Comparison of ENCODE assay signal across 21 cellular contexts in the genomic region with DNA sequence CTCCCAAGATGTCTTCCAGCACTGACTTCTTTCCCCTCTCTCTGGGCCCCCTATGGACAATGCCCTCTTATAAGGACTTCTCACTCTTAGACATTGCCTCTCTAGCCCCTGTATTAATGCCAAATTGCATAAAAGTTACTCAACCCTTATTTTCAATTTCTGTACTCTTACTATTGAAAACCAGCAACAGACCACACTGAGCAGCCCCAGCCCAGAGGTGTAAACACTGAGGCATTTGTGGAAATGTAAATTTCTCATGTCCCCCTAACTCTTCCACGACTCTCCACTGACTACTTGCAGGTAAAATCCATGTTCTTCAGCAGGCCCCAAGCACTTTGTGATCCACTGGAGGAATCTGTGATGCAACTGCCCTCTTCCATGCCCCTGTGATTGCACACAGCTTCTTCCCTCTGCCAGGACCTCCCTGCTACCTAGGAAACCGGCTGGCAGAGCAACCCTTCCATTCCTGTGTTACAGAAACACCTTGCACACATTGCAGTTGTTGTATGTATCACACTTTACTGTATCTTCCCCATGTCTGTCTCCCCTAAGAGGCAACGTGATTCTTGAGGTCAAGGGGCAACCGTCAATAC. TPM values are rescaled to one million over a fixed set of nuclear protein-coding genes. Genes with fewer than 3 reads are reported as not detected.
DNase-seq lines count a peak whose midpoint lies in the region; ATAC-seq, FAIRE-seq and TF ChIP-seq lines count a peak whose summit lies in the region.
"Had no signal": no experiment of that assay in that cellular context is flagged by ENCODE, and none has a peak within 500 bp of the region (broad histone marks: within the 10 kb centered on the region; RNA-seq: fewer than 3 reads in every experiment).

No MANE protein-coding gene starts in this region.

- no peak overlapping the region for H3K27ac ChIP-seq in H9 (ENCODE audit: insufficient read length, low read depth, low read length)
- no peak overlapping the region for H3K27ac ChIP-seq in astrocyte (ENCODE audit: low read depth, low read length)
- peak overlapping the region; percentile 96 for H3K27ac ChIP-seq in keratinocyte (ENCODE audit: control insufficient read depth, insufficient read depth, low read length)
- H3K27ac ChIP-seq: tibial nerve had no signal

- peaks cover 24 to 26% of the 10 kb centered on the region in 2 experiments for H3K4me1 Mint-ChIP-seq in H9
- H3K4me1 Mint-ChIP-seq in astrocyte (ENCODE audit: low read depth, unreplicated experiment): peaks cover 25% of the 10 kb centered on the region
- H3K4me1 Mint-ChIP-seq in T-cell: peaks cover 38 to 43% (median 39%) of the 10 kb centered on the region in 3 donors

- peaks cover 72% of the 10 kb centered on the region for H3K79me2 ChIP-seq in H9 (ENCODE audit: insufficient read depth, low read length)
- peaks cover 91% of the 10 kb centered on the region for H3K79me2 ChIP-seq in astrocyte (ENCODE audit: insufficient read depth, low read length)
- H3K79me2 ChIP-seq in keratinocyte (ENCODE audit: control insufficient read depth, insufficient read depth, low read length): peaks cover 79% of the 10 kb centered on the region

- dilution Hi-C loops in keratinocyte (cut with MboI; ENCODE audit: extremely low pct_ligation_motif_present, low sequenced_read_pairs): no loop called here

- H2BK15ac ChIP-seq in H9 (ENCODE audit: low read depth, low read length): no peak overlapping the region

- no peak overlapping the region for H2BK20ac ChIP-seq in H9 (ENCODE audit: low read depth, low read length, poor library complexity, severe bottlenecking)

- H2BK120ac ChIP-seq in H9 (ENCODE audit: low read depth, low read length, poor library complexity, severe bottlenecking): no peak overlapping the region

- no peak overlapping the region for H3T11ph ChIP-seq in H9 (ENCODE audit: low read length)

- H3K27me3 Mint-ChIP-seq in H9 (ENCODE audit: low read depth) (no peaks in the 10 kb centered on the region), astrocyte (ENCODE audit: low read depth, unreplicated experiment) (no peaks in the 10 kb centered on the region), T-cell (peaks cover 0 to 1% of the 10 kb centered on the region in 2 donors)
- H3K27me3 Mint-ChIP-seq: activated naive CD8-positive, alpha-beta T cell treated with anti-CD3 and anti-CD28 coated beads, Interleukin-2, amount 10 ng/mL, durations not matched to agents 7 days and 5 days; central memory CD8-positive, alpha-beta T cell; progenitor cell of endocrine pancreas had no signal

- H3K4me3 ChIP-seq in astrocyte (ENCODE audit: insufficient read depth, low read depth, low read length): no peak overlapping the region
- no peak overlapping the region for H3K4me3 ChIP-seq in keratinocyte (ENCODE audit: control insufficient read depth in 2 of 3, extremely low read depth in 1 of 3, insufficient read depth in 2 of 3, low read depth in 1 of 3, low read length in 3 of 3)
- H3K4me3 ChIP-seq: tibial nerve had no signal

- H2AK5ac ChIP-seq in H9 (ENCODE audit: insufficient read length, low read length): no peak overlapping the region

- H3K23me2 ChIP-seq in H9 (ENCODE audit: insufficient read length, low read depth, low read length, poor library complexity, severe bottlenecking): peaks cover 5% of the 10 kb centered on the region

- peaks cover 2 to 9% (median 7%) of the 10 kb centered on the region in 3 experiments for H3K36me3 Mint-ChIP-seq in H9 (ENCODE audit: insufficient read depth in 1 of 3, low read depth in 3 of 3)
- peaks cover 6% of the 10 kb centered on the region for H3K36me3 Mint-ChIP-seq in astrocyte (ENCODE audit: low read depth, unreplicated experiment)
- H3K36me3 Mint-ChIP-seq in T-cell: peaks cover 9% of the 10 kb centered on the region

- CTCF ChIA-PET in T-cell (lab: Charles Lee): interaction anchor here (0.7 kb wide), 2 partner anchors 246 to 1460 kb away, joined by 3 to 6 read pairs; no protein-coding TSS in a partner anchor

- H3K9me3 Mint-ChIP-seq in H9 (no peaks in the 10 kb centered on the region; a peak in 1 of 5 replicates), astrocyte (ENCODE audit: unreplicated experiment) (peaks cover 2% of the 10 kb centered on the region), T-cell (peaks cover 0 to 4% (median 3%) of the 10 kb centered on the region in 3 donors)
- H3K9me3 Mint-ChIP-seq: activated naive CD8-positive, alpha-beta T cell treated with anti-CD3 and anti-CD28 coated beads, Interleukin-2, amount 10 ng/mL, durations not matched to agents 7 days and 5 days; central memory CD8-positive, alpha-beta T cell had no signal

- no peak overlapping the region for H3K4ac ChIP-seq in H9 (ENCODE audit: low read depth, low read length)

- ATAC-seq in T-cell (replicated peaks in 1 of 4): no peak

- H3K18ac ChIP-seq in H9 (ENCODE audit: insufficient read length, low read depth, low read length): no peak overlapping the region

- H3K4me2 ChIP-seq in H9 (ENCODE audit: insufficient read depth, insufficient read length, low read length) (peak overlapping the region; percentile 28), astrocyte (ENCODE audit: low read length) (peak overlapping the region; percentile 84), keratinocyte (ENCODE audit: control insufficient read depth, extremely low read depth, insufficient read depth, low read depth, low read length) (peak overlapping the region; percentile 97)

- H3K9me1 ChIP-seq in keratinocyte (ENCODE audit: control insufficient read depth, extremely low read depth, insufficient read depth, low read length): peaks cover 3% of the 10 kb centered on the region

- H3K27ac Mint-ChIP-seq in H9 (no peak overlapping the region), astrocyte (ENCODE audit: unreplicated experiment) (no peak overlapping the region), T-cell (no peak overlapping the region)
- H3K27ac Mint-ChIP-seq: activated naive CD8-positive, alpha-beta T cell treated with anti-CD3 and anti-CD28 coated beads, Interleukin-2, amount 10 ng/mL, durations not matched to agents 7 days and 5 days; progenitor cell of endocrine pancreas had no signal

- no peak for TF ChIP-seq CTCF in H9 (conservative IDR thresholded peaks at IDR 0.05)
- no peak for TF ChIP-seq CTCF in astrocyte (IDR thresholded peaks at IDR 0.05; ENCODE audit: insufficient read depth, low read depth, low read length)
- no peak for TF ChIP-seq CTCF in keratinocyte (optimal IDR thresholded peaks at IDR 0.05 in 1 of 3, IDR thresholded peaks at IDR 0.05 in 1 of 3, conservative IDR thresholded peaks at IDR 0.05 in 1 of 3; ENCODE audit: extremely low read depth in 1 of 3, insufficient read depth in 2 of 3, low read length in 3 of 3)

- DNase-seq in H9 (no peak), astrocyte (ENCODE audit: low read depth) (no peak), keratinocyte (ENCODE audit: low read depth, low spot score) (no peak), T-cell (no peak), DMS 273 (lab: John Stamatoyannopoulos, UW; ENCODE audit: unreplicated experiment) (no peak), NCI-H1092 (lab: John Stamatoyannopoulos, UW) (no peak), NCI-H1436 (lab: John Stamatoyannopoulos, UW) (no peak)
- DNase-seq in stimulated activated CD8-positive, alpha-beta memory T cell treated with anti-CD3 and anti-CD28 coated beads, Interleukin-4, amount 100 ng/mL, for 48 hours: peak; percentile 31
- DNase-seq: activated CD4-positive, CD25-positive, alpha-beta regulatory T cell; activated naive CD8-positive, alpha-beta T cell treated with anti-CD3 and anti-CD28 coated beads, Interleukin-2, amount 10 ng/mL, durations not matched to agents 7 days and 5 days; AML-193; glutamatergic neuron; kidney; NCI-H2029; NCI-H524; T-helper 1 cell had no signal

- H3K4me3 Mint-ChIP-seq in H9: no peak overlapping the region
- H3K4me3 Mint-ChIP-seq in astrocyte (ENCODE audit: unreplicated experiment): no peak overlapping the region
- H3K4me3 Mint-ChIP-seq in T-cell: no peak overlapping the region
- H3K4me3 Mint-ChIP-seq: activated naive CD8-positive, alpha-beta T cell treated with anti-CD3 and anti-CD28 coated beads, Interleukin-2, amount 10 ng/mL, durations not matched to agents 7 days and 5 days; central memory CD8-positive, alpha-beta T cell had no signal

- H2AFZ ChIP-seq in H9 (ENCODE audit: low read length) (no peak overlapping the region), astrocyte (ENCODE audit: low read depth, low read length) (no peak overlapping the region), keratinocyte (ENCODE audit: control insufficient read depth, low read length) (no peak overlapping the region)

- POLR2A ChIA-PET in T-cell (lab: Charles Lee): interaction anchor here in 1 of 2 donors (0.7 kb wide), 1 partner anchor 20 kb away, joined by 4 read pairs; no protein-coding TSS in a partner anchor

- no peak overlapping the region for H2BK5ac ChIP-seq in H9 (ENCODE audit: insufficient read length, low read length)

- H3K9me3 ChIP-seq in H9 (ENCODE audit: control insufficient read depth, low read depth, low read length) (no peaks in the 10 kb centered on the region), astrocyte (ENCODE audit: insufficient read depth, low read depth, low read length) (no peaks in the 10 kb centered on the region), keratinocyte (ENCODE audit: control insufficient read depth, low read depth, low read length) (no peaks in the 10 kb centered on the region)
- H3K9me3 ChIP-seq: tibial nerve had no signal

- peaks cover 20% of the 10 kb centered on the region for H3K79me1 ChIP-seq in H9 (ENCODE audit: insufficient read depth, low read depth, low read length, poor library complexity, severe bottlenecking)

- H3K36me3 ChIP-seq in astrocyte (ENCODE audit: insufficient read depth, low read length) (no peaks in the 10 kb centered on the region), keratinocyte (ENCODE audit: control insufficient read depth in 2 of 2, extremely low read depth in 1 of 2, insufficient read depth in 2 of 2, low read length in 2 of 2) (no peaks in the 10 kb centered on the region)
- H3K36me3 ChIP-seq: tibial nerve had no signal

- no peak overlapping the region for H3K14ac ChIP-seq in H9 (ENCODE audit: insufficient read depth, low read length)

- H3K27me3 ChIP-seq in H9 (ENCODE audit: insufficient read depth, low read length) (no peaks in the 10 kb centered on the region), astrocyte (ENCODE audit: insufficient read depth, low read length) (no peaks in the 10 kb centered on the region), keratinocyte (ENCODE audit: control insufficient read depth, extremely low read depth, insufficient read depth, low read length) (no peaks in the 10 kb centered on the region)
- H3K27me3 ChIP-seq: tibial nerve had no signal

- peaks cover 17% of the 10 kb centered on the region for H3K4me1 ChIP-seq in H9 (ENCODE audit: insufficient read depth, low read length)
- H3K4me1 ChIP-seq in astrocyte (ENCODE audit: insufficient read depth, low read length): peaks cover 27% of the 10 kb centered on the region
- peaks cover 34% of the 10 kb centered on the region for H3K4me1 ChIP-seq in keratinocyte (ENCODE audit: control insufficient read depth, extremely low read depth, insufficient read depth, low read length)

- no peak overlapping the region for H2BK12ac ChIP-seq in H9 (ENCODE audit: insufficient read length, low read depth, low read length)

- H4K91ac ChIP-seq in H9 (ENCODE audit: insufficient read length, low read depth, low read length): no peak overlapping the region

- H4K5ac ChIP-seq in H9 (ENCODE audit: insufficient read length, low read depth, low read length): no peak overlapping the region

- no peak overlapping the region for H3K23ac ChIP-seq in H9 (ENCODE audit: insufficient read length, low read depth, low read length)

- H4K8ac ChIP-seq in H9 (replicated peaks; ENCODE audit: insufficient read length, low read depth, low read length): no peak overlapping the region

- H3K9ac ChIP-seq in H9 (ENCODE audit: extremely low read depth, insufficient read length, low read length) (no peak overlapping the region), astrocyte (ENCODE audit: low read length) (no peak overlapping the region), keratinocyte (ENCODE audit: control insufficient read depth, extremely low read depth, insufficient read depth, low read length) (no peak overlapping the region)

- H3K56ac ChIP-seq in H9 (ENCODE audit: insufficient read length, low read depth, low read length): no peak overlapping the region

- WGBS in H9 (ENCODE audit: extremely low coverage, insufficient read length, low lambda C conversion rate): no CpG with 5 or more reads among the region's 4 CpGs

- H4K20me1 ChIP-seq in H9 (ENCODE audit: control insufficient read depth, insufficient read depth, insufficient read length) (no peaks in the 10 kb centered on the region), astrocyte (ENCODE audit: insufficient read depth, low read length) (peaks cover 84% of the 10 kb centered on the region), keratinocyte (ENCODE audit: control insufficient read depth, extremely low read depth, insufficient read depth, low read length) (peaks cover 27% of the 10 kb centered on the region)

- FAIRE-seq in astrocyte (lab: Jason Lieb, UNC) (no peak), keratinocyte (lab: Jason Lieb, UNC) (no peak)
- FAIRE-seq: D721Med, kidney, RCC 7860 had no signal

RNA-seq across cellular contexts. Expression of gene N4BP1, which starts 4.4 kb away (rescaled TPM):
- 34.2 and 36.5 TPM in 2 replicates for total RNA-seq in H9 (2021)
- 53.7 and 57.4 TPM in 2 replicates for total RNA-seq in astrocyte
- 32.5 to 55.7 TPM (median 34.7 TPM) in 3 replicates for polyA plus RNA-seq in keratinocyte
- polyA plus RNA-seq in keratinocyte (2011; ENCODE audit: low read depth): 29.2 TPM
- 18.7 and 44.9 TPM in 2 replicates for polyA plus RNA-seq in keratinocyte (2011; cell fraction: cytosol; rRNA removed)
- 65.9 and 74.2 TPM in 2 replicates for polyA plus RNA-seq in keratinocyte (2011; cell fraction: nucleus; rRNA removed)
- 32.8 and 34.2 TPM in 2 replicates for polyA plus RNA-seq in keratinocyte (2012; ENCODE audit: low replicate concordance)
- 27.6 to 43.9 TPM (median 31.4 TPM) in 3 replicates for polyA minus RNA-seq in keratinocyte
- 30.5 TPM for polyA minus RNA-seq in keratinocyte (2011; cell fraction: cytosol; rRNA and poly(A)+ RNA removed)
- 30.0 and 68.9 TPM in 2 replicates for polyA minus RNA-seq in keratinocyte (2011; cell fraction: nucleus; rRNA and poly(A)+ RNA removed)
- 10 to 100 TPM; 49.5 to 91.7 (median 54.3) TPM for total RNA-seq in T-cell

Comparison
In these comparisons a context has a peak if more than half of its experiments do, and no peak if none do; other contexts are left out.
1. H3K4me2 ChIP-seq: peak in every context shown above with its lines; median percentile 97 in keratinocyte; 84 in astrocyte; 28 in H9.